In the genomic region with DNA sequence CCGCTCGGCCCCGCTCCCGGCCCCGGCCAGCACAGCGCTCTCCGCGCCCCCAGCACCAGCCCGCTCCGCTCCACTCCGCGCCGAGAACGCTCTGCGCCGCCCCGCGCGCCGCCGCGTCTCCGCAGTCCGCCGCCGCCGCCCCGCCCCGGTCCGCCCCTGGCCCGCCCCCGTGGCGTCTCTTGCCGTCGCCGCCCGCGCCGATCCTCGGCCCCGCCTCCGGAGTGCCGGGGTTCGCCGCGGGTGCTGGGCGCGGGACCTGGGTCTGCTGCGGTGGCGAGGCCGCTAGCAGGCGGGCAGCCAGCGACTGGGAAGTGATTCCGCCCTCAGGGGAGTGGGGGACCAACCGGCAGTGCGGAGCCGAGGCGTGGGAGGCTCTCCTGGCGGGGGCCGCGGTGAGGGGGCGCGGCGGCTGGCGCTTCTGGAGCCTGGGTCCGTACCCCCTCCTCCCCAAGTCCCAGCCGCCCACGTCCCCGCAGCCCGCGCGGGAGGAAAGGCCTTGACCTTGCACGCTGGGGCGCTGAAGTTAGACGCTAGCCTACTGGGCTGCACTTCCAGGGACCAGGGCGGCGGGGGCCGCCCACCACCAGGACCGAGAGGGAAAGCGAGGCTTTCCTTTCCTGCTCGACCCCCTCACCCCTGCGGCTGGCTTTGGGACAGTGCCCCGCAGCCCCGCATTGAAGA, we compare ENCODE assay signal across 1 cellular context.
TF ChIP-seq lines count a peak whose summit lies in the region.

Gene HS6ST1 (minus strand): TSS at position 93 of the 681 bp plus-strand sequence. CDS start 305 bp downstream, outside the sequence.

TF ChIP-seq in HepG2, 621 proteins besides CTCF, POLR2A, EP300 and RAD21 (continued from another document and continues in another):
- TF ChIP-seq YEATS2 (CRISPR knock-in tag; IDR thresholded peaks at IDR 0.05; ENCODE audit: borderline replicate concordance) (no peak), HOXD1 (CRISPR knock-in tag; IDR thresholded peaks at IDR 0.05) (no peak), ATF7-NPFF (CRISPR knock-in tag; IDR thresholded peaks at IDR 0.05; ENCODE audit: low read depth) (peak; percentile 76), NFYB (CRISPR knock-in tag; IDR thresholded peaks at IDR 0.05) (no peak), TGIF2 (CRISPR knock-in tag; IDR thresholded peaks at IDR 0.05) (no peak), EED (CRISPR knock-in tag; IDR thresholded peaks at IDR 0.05) (peak; percentile 48; the same call in 1 of the 2 replicates), XBP1 (CRISPR knock-in tag; IDR thresholded peaks at IDR 0.05) (no peak), RFX1 (IDR thresholded peaks at IDR 0.05) (no peak), ZNF331 (CRISPR knock-in tag; IDR thresholded peaks at IDR 0.05) (no peak; the same call in 1 of the 2 replicates), ZFP62 (CRISPR knock-in tag; IDR thresholded peaks at IDR 0.05) (no peak), AGO2 (optimal IDR thresholded peaks at IDR 0.05; ENCODE audit: low read depth, low read length) (no peak), RFXANK (CRISPR knock-in tag; IDR thresholded peaks at IDR 0.05) (no peak), MEF2D (CRISPR knock-in tag; IDR thresholded peaks at IDR 0.05) (no peak), FUBP1 (CRISPR knock-in tag; IDR thresholded peaks at IDR 0.05; ENCODE audit: borderline replicate concordance) (no peak), HIVEP1 (CRISPR knock-in tag; IDR thresholded peaks at IDR 0.05) (0 out of 2 replicates have a peak, but pooled peaks have one; percentile 18), CBX2 (IDR thresholded peaks at IDR 0.05; ENCODE audit: low read depth, low read length) (no peak), CBX2 (CRISPR knock-in tag; IDR thresholded peaks at IDR 0.05; ENCODE audit: low read depth) (no peak), ATF3 (CRISPR knock-in tag; IDR thresholded peaks at IDR 0.05) (no peak), HNF4G (IDR thresholded peaks at IDR 0.05; ENCODE audit: borderline replicate concordance, low read depth, low read length) (no peak), HNF4G (CRISPR knock-in tag; IDR thresholded peaks at IDR 0.05; ENCODE audit: borderline replicate concordance, low read depth) (no peak), ZNF878 (CRISPR knock-in tag; IDR thresholded peaks at IDR 0.05) (no peak), KAT2B (IDR thresholded peaks at IDR 0.05; ENCODE audit: borderline replicate concordance, low read depth, low read length) (no peak), ZNF691 (CRISPR knock-in tag; IDR thresholded peaks at IDR 0.05; ENCODE audit: borderline replicate concordance, low read depth) (0 out of 2 replicates have a peak, but pooled peaks have one; percentile 47), HMGA1 (CRISPR knock-in tag; conservative IDR thresholded peaks at IDR 0.05) (no peak), ARNT (IDR thresholded peaks at IDR 0.05) (no peak), ZBTB14 (CRISPR knock-in tag; IDR thresholded peaks at IDR 0.05) (no peak), AHR (CRISPR knock-in tag; IDR thresholded peaks at IDR 0.05) (no peak), ZKSCAN5 (CRISPR knock-in tag; IDR thresholded peaks at IDR 0.05) (no peak), GATAD2A (CRISPR knock-in tag; IDR thresholded peaks at IDR 0.05) (no peak), DPF2 (CRISPR knock-in tag; IDR thresholded peaks at IDR 0.05; ENCODE audit: borderline replicate concordance, low read depth) (0 out of 2 replicates have a peak, but pooled peaks have one; percentile 27), ZNF562 (CRISPR knock-in tag; IDR thresholded peaks at IDR 0.05; ENCODE audit: borderline replicate concordance) (no peak), IRF2 (CRISPR knock-in tag; IDR thresholded peaks at IDR 0.05) (no peak; the same call in 1 of the 2 replicates), SUZ12 (IDR thresholded peaks at IDR 0.05; ENCODE audit: low read depth, low read length) (no peak), HMGXB4 (CRISPR knock-in tag; IDR thresholded peaks at IDR 0.05; ENCODE audit: borderline replicate concordance in 1 of 2, low read depth in 1 of 2) (peak; percentile 39 to 73; a peak in 2 of 4 replicates), ZNF225 (CRISPR knock-in tag; IDR thresholded peaks at IDR 0.05) (no peak), ZXDC (CRISPR knock-in tag; IDR thresholded peaks at IDR 0.05) (0 out of 2 replicates have a peak, but pooled peaks have one; percentile 30), TBP (CRISPR knock-in tag; IDR thresholded peaks at IDR 0.05) (no peak), SSRP1 (CRISPR knock-in tag; IDR thresholded peaks at IDR 0.05) (no peak), ZNF83 (CRISPR knock-in tag; IDR thresholded peaks at IDR 0.05; ENCODE audit: borderline replicate concordance) (no peak), ZNF749 (CRISPR knock-in tag; IDR thresholded peaks at IDR 0.05; ENCODE audit: borderline replicate concordance) (0 out of 2 replicates have a peak, but pooled peaks have one; percentile 26), ZNF605 (CRISPR knock-in tag; IDR thresholded peaks at IDR 0.05) (peak; percentile 47; the same call in 1 of the 2 replicates), YEATS4 (CRISPR knock-in tag; IDR thresholded peaks at IDR 0.05; ENCODE audit: borderline replicate concordance) (no peak; the same call in 1 of the 2 replicates), RFXAP (CRISPR knock-in tag; IDR thresholded peaks at IDR 0.05; ENCODE audit: borderline replicate concordance) (no peak), ZNF143 (CRISPR knock-in tag; IDR thresholded peaks at IDR 0.05) (no peak), ZNF572 (CRISPR knock-in tag; IDR thresholded peaks at IDR 0.05) (no peak), CENPT (CRISPR knock-in tag; IDR thresholded peaks at IDR 0.05; ENCODE audit: low read depth) (no peak), TRIM24 (CRISPR knock-in tag; IDR thresholded peaks at IDR 0.05) (no peak)
- TF ChIP-seq, protein P1, sequence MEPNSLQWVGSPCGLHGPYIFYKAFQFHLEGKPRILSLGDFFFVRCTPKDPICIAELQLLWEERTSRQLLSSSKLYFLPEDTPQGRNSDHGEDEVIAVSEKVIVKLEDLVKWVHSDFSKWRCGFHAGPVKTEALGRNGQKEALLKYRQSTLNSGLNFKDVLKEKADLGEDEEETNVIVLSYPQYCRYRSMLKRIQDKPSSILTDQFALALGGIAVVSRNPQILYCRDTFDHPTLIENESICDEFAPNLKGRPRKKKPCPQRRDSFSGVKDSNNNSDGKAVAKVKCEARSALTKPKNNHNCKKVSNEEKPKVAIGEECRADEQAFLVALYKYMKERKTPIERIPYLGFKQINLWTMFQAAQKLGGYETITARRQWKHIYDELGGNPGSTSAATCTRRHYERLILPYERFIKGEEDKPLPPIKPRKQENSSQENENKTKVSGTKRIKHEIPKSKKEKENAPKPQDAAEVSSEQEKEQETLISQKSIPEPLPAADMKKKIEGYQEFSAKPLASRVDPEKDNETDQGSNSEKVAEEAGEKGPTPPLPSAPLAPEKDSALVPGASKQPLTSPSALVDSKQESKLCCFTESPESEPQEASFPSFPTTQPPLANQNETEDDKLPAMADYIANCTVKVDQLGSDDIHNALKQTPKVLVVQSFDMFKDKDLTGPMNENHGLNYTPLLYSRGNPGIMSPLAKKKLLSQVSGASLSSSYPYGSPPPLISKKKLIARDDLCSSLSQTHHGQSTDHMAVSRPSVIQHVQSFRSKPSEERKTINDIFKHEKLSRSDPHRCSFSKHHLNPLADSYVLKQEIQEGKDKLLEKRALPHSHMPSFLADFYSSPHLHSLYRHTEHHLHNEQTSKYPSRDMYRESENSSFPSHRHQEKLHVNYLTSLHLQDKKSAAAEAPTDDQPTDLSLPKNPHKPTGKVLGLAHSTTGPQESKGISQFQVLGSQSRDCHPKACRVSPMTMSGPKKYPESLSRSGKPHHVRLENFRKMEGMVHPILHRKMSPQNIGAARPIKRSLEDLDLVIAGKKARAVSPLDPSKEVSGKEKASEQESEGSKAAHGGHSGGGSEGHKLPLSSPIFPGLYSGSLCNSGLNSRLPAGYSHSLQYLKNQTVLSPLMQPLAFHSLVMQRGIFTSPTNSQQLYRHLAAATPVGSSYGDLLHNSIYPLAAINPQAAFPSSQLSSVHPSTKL (CRISPR knock-in tag; IDR thresholded peaks at IDR 0.05), result peak; percentile 46
- TF ChIP-seq, protein P2, sequence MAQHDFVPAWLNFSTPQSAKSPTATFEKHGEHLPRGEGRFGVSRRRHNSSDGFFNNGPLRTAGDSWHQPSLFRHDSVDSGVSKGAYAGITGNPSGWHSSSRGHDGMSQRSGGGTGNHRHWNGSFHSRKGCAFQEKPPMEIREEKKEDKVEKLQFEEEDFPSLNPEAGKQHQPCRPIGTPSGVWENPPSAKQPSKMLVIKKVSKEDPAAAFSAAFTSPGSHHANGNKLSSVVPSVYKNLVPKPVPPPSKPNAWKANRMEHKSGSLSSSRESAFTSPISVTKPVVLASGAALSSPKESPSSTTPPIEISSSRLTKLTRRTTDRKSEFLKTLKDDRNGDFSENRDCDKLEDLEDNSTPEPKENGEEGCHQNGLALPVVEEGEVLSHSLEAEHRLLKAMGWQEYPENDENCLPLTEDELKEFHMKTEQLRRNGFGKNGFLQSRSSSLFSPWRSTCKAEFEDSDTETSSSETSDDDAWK (CRISPR knock-in tag; IDR thresholded peaks at IDR 0.05), result no peak
- TF ChIP-seq, protein P3, sequence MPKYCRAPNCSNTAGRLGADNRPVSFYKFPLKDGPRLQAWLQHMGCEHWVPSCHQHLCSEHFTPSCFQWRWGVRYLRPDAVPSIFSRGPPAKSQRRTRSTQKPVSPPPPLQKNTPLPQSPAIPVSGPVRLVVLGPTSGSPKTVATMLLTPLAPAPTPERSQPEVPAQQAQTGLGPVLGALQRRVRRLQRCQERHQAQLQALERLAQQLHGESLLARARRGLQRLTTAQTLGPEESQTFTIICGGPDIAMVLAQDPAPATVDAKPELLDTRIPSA (CRISPR knock-in tag; IDR thresholded peaks at IDR 0.05; ENCODE audit: borderline replicate concordance), result no peak
